In the genomic region with DNA sequence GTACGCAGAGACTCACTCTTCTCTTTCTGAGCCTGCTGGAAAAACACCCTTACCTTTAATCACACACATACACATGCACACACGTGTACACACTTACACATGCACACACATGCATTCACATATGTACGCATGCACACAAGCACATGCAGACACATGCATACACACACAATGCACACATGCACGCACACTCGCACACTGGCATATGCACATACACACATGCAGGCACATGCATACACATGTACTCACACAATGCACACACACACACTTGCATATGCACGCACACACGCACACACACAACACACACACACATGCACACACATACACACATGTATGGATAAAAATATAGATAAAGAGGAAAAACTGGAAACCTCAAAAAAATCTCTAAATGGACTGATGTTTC, we compare ENCODE assay signal across 27 cellular contexts.
DNase-seq lines count a peak whose midpoint lies in the region; ATAC-seq, FAIRE-seq and TF ChIP-seq lines count a peak whose summit lies in the region.
"Had no signal": no experiment of that assay in that cellular context is flagged by ENCODE, and none has a peak within 500 bp of the region (broad histone marks: within the 10 kb centered on the region; RNA-seq: fewer than 3 reads in every experiment).

No MANE protein-coding gene starts in this region.

- H3K36me3 ChIP-seq in endodermal cell (ENCODE audit: control insufficient read depth, insufficient read depth, low read length) = no peaks in the 10 kb centered on the region
- no peaks in the 10 kb centered on the region for H3K36me3 ChIP-seq in trophoblast cell (ENCODE audit: control insufficient read depth in 1 of 2, insufficient read depth in 2 of 2, low read length in 2 of 2)
- H3K36me3 ChIP-seq: SJSA1 had no signal

- H2BK12ac ChIP-seq in trophoblast cell (ENCODE audit: low read length) = no peak overlapping the region

- H3K4me1 ChIP-seq in endodermal cell (ENCODE audit: control insufficient read depth, insufficient read depth, low read length) (no peaks in the 10 kb centered on the region), trophoblast cell (ENCODE audit: control insufficient read depth in 1 of 2, insufficient read depth in 2 of 2, low read length in 2 of 2) (no peaks in the 10 kb centered on the region)
- H3K4me1 ChIP-seq: A549, SJSA1 had no signal

- H3K9me3 ChIP-seq in endodermal cell (ENCODE audit: control insufficient read depth, low read length) (peaks cover 7% of the 10 kb centered on the region), trophoblast cell (ENCODE audit: insufficient read depth, low read depth, low read length) (peaks cover 15% of the 10 kb centered on the region)
- H3K9me3 ChIP-seq: A549 had no signal

- H3K27ac ChIP-seq in caudate nucleus (ENCODE audit: low read depth, low read length) (peak overlapping the region; percentile 39), endodermal cell (ENCODE audit: low read depth, low read length) (no peak overlapping the region), trophoblast cell (ENCODE audit: low read depth, low read length) (no peak overlapping the region)
- H3K27ac ChIP-seq: A549, C4-2B, KMS-11, SJSA1 had no signal

- H3K4me3 ChIP-seq in endodermal cell (ENCODE audit: low read length) = no peak overlapping the region
- peak overlapping the region; percentile 55 for H3K4me3 ChIP-seq in trophoblast cell (ENCODE audit: low read depth, low read length)
- H3K4me3 ChIP-seq: A549, SJSA1 had no signal

- peaks cover 4% of the 10 kb centered on the region for H3K36me3 Mint-ChIP-seq in endodermal cell (ENCODE audit: low read depth)
- H3K36me3 Mint-ChIP-seq in nephron progenitor cell (ENCODE audit: low read depth) = no peaks in the 10 kb centered on the region
- H3K36me3 Mint-ChIP-seq: CD8-positive, alpha-beta T cell; IgD-negative memory B cell had no signal

- H3K4me2 ChIP-seq in trophoblast cell (ENCODE audit: low read length) = no peak overlapping the region
- H3K4me2 ChIP-seq: A549, KMS-11 had no signal

- H4K12ac ChIP-seq in trophoblast cell (ENCODE audit: low read depth, low read length) = no peak overlapping the region

- no peaks in the 10 kb centered on the region for H3K79me1 ChIP-seq in trophoblast cell (ENCODE audit: low read length)

- no peak overlapping the region for H2BK5ac ChIP-seq in trophoblast cell (ENCODE audit: low read depth, low read length, poor library complexity)

- H3K14ac ChIP-seq in trophoblast cell (ENCODE audit: low read length) = no peak overlapping the region

- H2BK120ac ChIP-seq in trophoblast cell (ENCODE audit: insufficient read depth, low read length, poor library complexity) = no peak overlapping the region

- H3K4me3 Mint-ChIP-seq in endodermal cell (no peak overlapping the region), nephron progenitor cell (no peak overlapping the region)
- H3K4me3 Mint-ChIP-seq: B cell; CD8-positive, alpha-beta T cell; IgD-negative memory B cell had no signal

- FAIRE-seq in HTR-8/SVneo (lab: Jason Lieb, UNC) = peak; percentile 26
- FAIRE-seq: A549, GM19239, H54 had no signal

- ATAC-seq in omental fat pad (ENCODE audit: low FRiP score) = no peak
- ATAC-seq: A549; CD8-positive, alpha-beta T cell had no signal

- no peaks in the 10 kb centered on the region for H3K27me3 Mint-ChIP-seq in endodermal cell (ENCODE audit: insufficient read depth)
- H3K27me3 Mint-ChIP-seq in nephron progenitor cell (ENCODE audit: low read depth, poor library complexity) = peaks cover 7% of the 10 kb centered on the region
- H3K27me3 Mint-ChIP-seq: B cell had no signal

- no peak for TF ChIP-seq CTCF in endodermal cell (conservative IDR thresholded peaks at IDR 0.05)
- no peak for TF ChIP-seq CTCF in nephron progenitor cell (IDR thresholded peaks at IDR 0.05)
- no peak for TF ChIP-seq CTCF in omental fat pad (IDR thresholded peaks at IDR 0.05)

- H3K18ac ChIP-seq in trophoblast cell (ENCODE audit: low read length) = no peak overlapping the region

- no peak overlapping the region for H3K23ac ChIP-seq in trophoblast cell (ENCODE audit: low read length)

- 88 to 89% methylated on average over 5 to 6 of the region's 7 CpGs for WGBS in endodermal cell (ENCODE audit: insufficient coverage in 1 of 2, insufficient read length in 1 of 2), 2 experiments
- no CpG with 5 or more reads among the region's 7 CpGs for WGBS in trophoblast cell (ENCODE audit: extremely low coverage, insufficient coverage, insufficient read length)

- H3K9me3 Mint-ChIP-seq in endodermal cell (peaks cover 6% of the 10 kb centered on the region), nephron progenitor cell (peaks cover 11% of the 10 kb centered on the region)

- no peak for DNase-seq in HTR-8/SVneo (ENCODE audit: insufficient read length, low spot score)
- peak in 1 of 61 donors; percentile 2 for DNase-seq in caudate nucleus (lab: John Stamatoyannopoulos, UW)
- DNase-seq in endodermal cell = peak; percentile 11
- no peak for DNase-seq in trophoblast cell
- no peak for DNase-seq in nephron progenitor cell
- no peak for DNase-seq in omental fat pad (ENCODE audit: low spot score)
- DNase-seq in NCI-H1417 (lab: John Stamatoyannopoulos, UW) = no peak
- DNase-seq: CD8-positive, alpha-beta T cell; DMS 273 treated with DMSO at 0.1 percent for 48 hours; DMS79; EL; GDM1; MM.1S; NCI-H1694; NCI-H2029 treated with DMSO at 0.1 percent for 48 hours; NCI-H446 treated with DMSO at 0.1 percent for 48 hours; NCI-H526; Right ventricle myocardium superior; RPMI8226 had no signal

- peaks cover 12% of the 10 kb centered on the region for H3K4me1 Mint-ChIP-seq in endodermal cell
- no peaks in the 10 kb centered on the region for H3K4me1 Mint-ChIP-seq in nephron progenitor cell
- H3K4me1 Mint-ChIP-seq: B cell, IgD-negative memory B cell had no signal

- H3K27ac Mint-ChIP-seq in endodermal cell = no peak overlapping the region
- H3K27ac Mint-ChIP-seq in nephron progenitor cell = no peak overlapping the region
- H3K27ac Mint-ChIP-seq: B cell; CD8-positive, alpha-beta T cell had no signal

- H3K79me2 ChIP-seq in trophoblast cell (ENCODE audit: control insufficient read depth, insufficient read depth, low read length, poor library complexity) = no peaks in the 10 kb centered on the region

- H2AK5ac ChIP-seq in trophoblast cell (ENCODE audit: low read length) = no peak overlapping the region

- no peak overlapping the region for H4K91ac ChIP-seq in trophoblast cell (ENCODE audit: low read depth, low read length)

- no peak overlapping the region for H3K4ac ChIP-seq in trophoblast cell (ENCODE audit: low read depth, low read length)

- H3K27me3 ChIP-seq in endodermal cell (ENCODE audit: control insufficient read depth, insufficient read depth, low read length, poor library complexity, severe bottlenecking) (no peaks in the 10 kb centered on the region), trophoblast cell (ENCODE audit: insufficient read depth, low read length) (no peaks in the 10 kb centered on the region)
- H3K27me3 ChIP-seq: SJSA1 had no signal

- H2AFZ ChIP-seq in trophoblast cell (ENCODE audit: insufficient read depth, low read length, poor library complexity) = no peak overlapping the region

- H3K9ac ChIP-seq in endodermal cell (ENCODE audit: extremely low read depth, low read length, poor library complexity, severe bottlenecking) (no peak overlapping the region), trophoblast cell (ENCODE audit: low read length) (no peak overlapping the region)
- H3K9ac ChIP-seq: KMS-11 had no signal

- no peak overlapping the region for H4K8ac ChIP-seq in trophoblast cell (ENCODE audit: low read depth, low read length)
